1 cellular context compared by ENCODE assay signal in the genomic region with DNA sequence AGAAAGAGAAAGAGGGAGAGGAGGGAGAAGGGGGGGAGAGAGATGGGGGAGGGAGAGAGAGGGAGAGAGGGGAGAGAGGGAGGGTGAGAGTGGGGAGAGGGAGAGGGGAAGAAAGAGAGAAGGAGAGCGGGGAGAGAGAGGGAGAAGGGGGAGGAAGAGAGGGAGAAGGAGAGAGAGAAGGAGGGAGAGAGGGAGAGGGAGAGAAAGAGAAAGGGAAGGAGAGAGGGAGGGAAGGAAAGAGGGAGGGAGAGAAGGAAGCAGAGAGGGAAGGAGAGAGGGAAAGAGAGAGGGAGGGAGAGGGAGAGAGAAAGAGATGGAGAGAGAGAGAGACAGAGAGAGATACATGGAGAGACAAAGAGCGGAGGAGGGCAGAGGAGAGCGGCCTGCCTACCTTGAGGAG.
TF ChIP-seq lines count a peak whose summit lies in the region.

No MANE protein-coding gene starts in this region.

TF ChIP-seq in K562, 482 proteins besides CTCF, POLR2A, EP300 and RAD21 (continued from another document):
- TF ChIP-seq, protein P1, sequence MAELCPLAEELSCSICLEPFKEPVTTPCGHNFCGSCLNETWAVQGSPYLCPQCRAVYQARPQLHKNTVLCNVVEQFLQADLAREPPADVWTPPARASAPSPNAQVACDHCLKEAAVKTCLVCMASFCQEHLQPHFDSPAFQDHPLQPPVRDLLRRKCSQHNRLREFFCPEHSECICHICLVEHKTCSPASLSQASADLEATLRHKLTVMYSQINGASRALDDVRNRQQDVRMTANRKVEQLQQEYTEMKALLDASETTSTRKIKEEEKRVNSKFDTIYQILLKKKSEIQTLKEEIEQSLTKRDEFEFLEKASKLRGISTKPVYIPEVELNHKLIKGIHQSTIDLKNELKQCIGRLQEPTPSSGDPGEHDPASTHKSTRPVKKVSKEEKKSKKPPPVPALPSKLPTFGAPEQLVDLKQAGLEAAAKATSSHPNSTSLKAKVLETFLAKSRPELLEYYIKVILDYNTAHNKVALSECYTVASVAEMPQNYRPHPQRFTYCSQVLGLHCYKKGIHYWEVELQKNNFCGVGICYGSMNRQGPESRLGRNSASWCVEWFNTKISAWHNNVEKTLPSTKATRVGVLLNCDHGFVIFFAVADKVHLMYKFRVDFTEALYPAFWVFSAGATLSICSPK (IDR thresholded peaks at IDR 0.05; ENCODE audit: borderline replicate concordance): no peak
- TF ChIP-seq, protein P2, sequence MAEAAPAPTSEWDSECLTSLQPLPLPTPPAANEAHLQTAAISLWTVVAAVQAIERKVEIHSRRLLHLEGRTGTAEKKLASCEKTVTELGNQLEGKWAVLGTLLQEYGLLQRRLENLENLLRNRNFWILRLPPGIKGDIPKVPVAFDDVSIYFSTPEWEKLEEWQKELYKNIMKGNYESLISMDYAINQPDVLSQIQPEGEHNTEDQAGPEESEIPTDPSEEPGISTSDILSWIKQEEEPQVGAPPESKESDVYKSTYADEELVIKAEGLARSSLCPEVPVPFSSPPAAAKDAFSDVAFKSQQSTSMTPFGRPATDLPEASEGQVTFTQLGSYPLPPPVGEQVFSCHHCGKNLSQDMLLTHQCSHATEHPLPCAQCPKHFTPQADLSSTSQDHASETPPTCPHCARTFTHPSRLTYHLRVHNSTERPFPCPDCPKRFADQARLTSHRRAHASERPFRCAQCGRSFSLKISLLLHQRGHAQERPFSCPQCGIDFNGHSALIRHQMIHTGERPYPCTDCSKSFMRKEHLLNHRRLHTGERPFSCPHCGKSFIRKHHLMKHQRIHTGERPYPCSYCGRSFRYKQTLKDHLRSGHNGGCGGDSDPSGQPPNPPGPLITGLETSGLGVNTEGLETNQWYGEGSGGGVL (CRISPR knock-in tag; IDR thresholded peaks at IDR 0.05): no peak
- TF ChIP-seq, protein P3, sequence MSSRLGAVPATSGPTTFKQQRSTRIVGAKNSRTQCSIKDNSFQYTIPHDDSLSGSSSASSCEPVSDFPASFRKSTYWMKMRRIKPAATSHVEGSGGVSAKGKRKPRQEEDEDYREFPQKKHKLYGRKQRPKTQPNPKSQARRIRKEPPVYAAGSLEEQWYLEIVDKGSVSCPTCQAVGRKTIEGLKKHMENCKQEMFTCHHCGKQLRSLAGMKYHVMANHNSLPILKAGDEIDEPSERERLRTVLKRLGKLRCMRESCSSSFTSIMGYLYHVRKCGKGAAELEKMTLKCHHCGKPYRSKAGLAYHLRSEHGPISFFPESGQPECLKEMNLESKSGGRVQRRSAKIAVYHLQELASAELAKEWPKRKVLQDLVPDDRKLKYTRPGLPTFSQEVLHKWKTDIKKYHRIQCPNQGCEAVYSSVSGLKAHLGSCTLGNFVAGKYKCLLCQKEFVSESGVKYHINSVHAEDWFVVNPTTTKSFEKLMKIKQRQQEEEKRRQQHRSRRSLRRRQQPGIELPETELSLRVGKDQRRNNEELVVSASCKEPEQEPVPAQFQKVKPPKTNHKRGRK (tag; IDR thresholded peaks at IDR 0.05): peak; percentile 87
- no peak for TF ChIP-seq TEAD1 (CRISPR knock-in tag; IDR thresholded peaks at IDR 0.05)
- no peak for TF ChIP-seq CBX5 (IDR thresholded peaks at IDR 0.05; ENCODE audit: borderline replicate concordance, low read depth)
- 0 out of 2 replicates have a peak, but pooled peaks have one; percentile 68 for TF ChIP-seq OTX1 (CRISPR knock-in tag; IDR thresholded peaks at IDR 0.05)
- peak; percentile 20; the same call in 1 of the 2 replicates for TF ChIP-seq DPF2 (IDR thresholded peaks at IDR 0.05)
- TF ChIP-seq, protein P4, sequence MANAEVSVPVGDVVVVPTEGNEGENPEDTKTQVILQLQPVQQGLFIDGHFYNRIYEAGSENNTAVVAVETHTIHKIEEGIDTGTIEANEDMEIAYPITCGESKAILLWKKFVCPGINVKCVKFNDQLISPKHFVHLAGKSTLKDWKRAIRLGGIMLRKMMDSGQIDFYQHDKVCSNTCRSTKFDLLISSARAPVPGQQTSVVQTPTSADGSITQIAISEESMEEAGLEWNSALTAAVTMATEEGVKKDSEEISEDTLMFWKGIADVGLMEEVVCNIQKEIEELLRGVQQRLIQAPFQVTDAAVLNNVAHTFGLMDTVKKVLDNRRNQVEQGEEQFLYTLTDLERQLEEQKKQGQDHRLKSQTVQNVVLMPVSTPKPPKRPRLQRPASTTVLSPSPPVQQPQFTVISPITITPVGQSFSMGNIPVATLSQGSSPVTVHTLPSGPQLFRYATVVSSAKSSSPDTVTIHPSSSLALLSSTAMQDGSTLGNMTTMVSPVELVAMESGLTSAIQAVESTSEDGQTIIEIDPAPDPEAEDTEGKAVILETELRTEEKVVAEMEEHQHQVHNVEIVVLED (CRISPR knock-in tag; IDR thresholded peaks at IDR 0.05): no peak
- TF ChIP-seq KDM1A (IDR thresholded peaks at IDR 0.05): peak in 1 of 2 experiments; percentile 69; a peak in 1 of 4 replicates
- no peak for TF ChIP-seq SMARCC2 (IDR thresholded peaks at IDR 0.05; ENCODE audit: low read depth)
- peak; percentile 67; the same call in 1 of the 2 replicates for TF ChIP-seq ELF4 (CRISPR knock-in tag; IDR thresholded peaks at IDR 0.05)
- no peak for TF ChIP-seq PYGO2 (tag; IDR thresholded peaks at IDR 0.05)
TF ChIP-seq in K562: peak in this region for 7.
